In the genomic region with DNA sequence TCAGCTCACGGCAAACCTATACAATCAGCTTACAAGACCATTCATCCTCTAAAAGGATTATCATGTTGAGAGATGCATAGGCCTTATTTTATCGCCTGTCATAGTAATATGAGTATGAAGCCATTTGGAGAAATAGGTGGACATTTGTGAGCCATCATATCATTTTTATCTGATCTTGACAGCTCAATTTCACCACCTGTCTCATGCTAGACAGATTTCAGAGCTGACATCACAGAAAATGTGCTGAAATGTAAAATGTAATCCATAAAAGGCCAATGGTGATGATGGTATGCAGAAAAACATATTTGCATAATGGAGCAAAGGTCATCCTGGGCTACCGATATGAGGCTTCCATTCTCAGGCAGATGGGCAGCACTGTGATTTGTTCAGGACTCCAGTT, we compare ENCODE assay signal across 32 cellular contexts.
"Had no signal": no experiment of that assay in that cellular context is flagged by ENCODE, and none has a peak within 500 bp of the region (broad histone marks: within the 10 kb centered on the region; RNA-seq: fewer than 3 reads in every experiment).

No MANE protein-coding gene starts in this region.

- H3K36me3 ChIP-seq: ascending aorta, breast epithelium, Peyer's patch had no signal

- H3K4me1 ChIP-seq: ascending aorta, body of pancreas, breast epithelium, Peyer's patch had no signal

- H3K27ac ChIP-seq: ascending aorta, body of pancreas, breast epithelium, Peyer's patch had no signal

- FAIRE-seq: TTC549 had no signal

- DNase-seq: activated CD4-positive, alpha-beta T cell treated with anti-CD3 and anti-CD28 coated beads for 36 hours; activated CD4-positive, alpha-beta T cell treated with anti-CD3 and anti-CD28 coated beads, Interleukin-2, amount 10 ng/mL, durations not matched to agents 7 days and 5 days; activated CD4-positive, alpha-beta T cell treated with anti-CD3 and anti-CD28 coated beads, Interleukin-2, amount 50 U/mL, for 48 hours; activated CD8-positive, alpha-beta T cell treated with anti-CD3 and anti-CD28 coated beads, Interleukin-2, amount 10 ng/mL, durations not matched to agents 7 days and 5 days; activated gamma-delta T cell; activated naive CD4-positive, alpha-beta T cell treated with Interleukin-2 at 50 U/mL for 16 hours; activated naive CD8-positive, alpha-beta T cell treated with anti-CD3 and anti-CD28 coated beads, Interleukin-2, amount 10 ng/mL, durations not matched to agents 7 days and 5 days; activated T-cell treated with anti-CD3 and anti-CD28 coated beads, Interleukin-2, amount 50 U/mL, for 24 hours; amygdala; body of pancreas; caudate nucleus; cerebellar nuclear complex; NCI-H1092 treated with DMSO at 0.1 percent for 48 hours; NCI-H1417; NCI-H146; NCI-H187; NCI-H2029 treated with DMSO at 0.1 percent for 48 hours; NCI-H2107; NCI-H226; NCI-H446 treated with DMSO at 0.1 percent for 48 hours; NCI-H526 treated with DMSO at 0.1 percent for 48 hours; NCI-H774; NK-92 treated with Interleukin-12 subunit alpha and Interleukin-12 subunit beta, amount 100 ng/mL, for 24 hours; PC-3; Peyer's patch; RPMI8226; SIG-M5 had no signal

- H3K4me3 ChIP-seq: ascending aorta, body of pancreas, breast epithelium, Peyer's patch had no signal

- ATAC-seq: activated CD4-positive, alpha-beta T cell treated with anti-CD3 and anti-CD28 coated beads for 36 hours; activated CD4-positive, CD25-positive, alpha-beta regulatory T cell treated with anti-CD3 and anti-CD28 coated beads, Interleukin-2, amount 50 U/mL, for 24 hours; activated CD8-positive, alpha-beta T cell treated with anti-CD3 and anti-CD28 coated beads, Interleukin-2, amount 10 ng/mL, durations not matched to agents 7 days and 5 days; body of pancreas; PC-3; WTC11 had no signal

- H3K27me3 ChIP-seq: ascending aorta, body of pancreas, breast epithelium, Peyer's patch had no signal

- H3K9me3 ChIP-seq: ascending aorta, body of pancreas, breast epithelium, Peyer's patch had no signal
